Comparison of ENCODE assay signal across 7 cellular contexts in genomic region chr14:34157642-34158041, GRCh38.
"Had no signal": no experiment of that assay in that cellular context is flagged by ENCODE, and none has a peak within 500 bp of the region (broad histone marks: within the 10 kb centered on the region; RNA-seq: fewer than 3 reads in every experiment).

No MANE protein-coding gene starts in this region.

- ATAC-seq: HepG2, K562 had no signal

- H3K36me3 Mint-ChIP-seq: IgD-negative memory B cell had no signal

- DNase-seq: IMR-90, KBM-7, KG1 had no signal

- H3K4me3 Mint-ChIP-seq: IgD-negative memory B cell had no signal

- H3K4me1 Mint-ChIP-seq: IgD-negative memory B cell had no signal

- H3K27ac ChIP-seq: HL-60 had no signal

- H3K4me3 ChIP-seq: K562 had no signal
